ENCODE assay signal across 10 cellular contexts in genomic region chr14:22567437-22567836, GRCh38. TPM values are rescaled to one million over a fixed set of nuclear protein-coding genes. Genes with fewer than 3 reads are reported as not detected.
DNase-seq lines count a peak whose midpoint lies in the region; ATAC-seq and TF ChIP-seq lines count a peak whose summit lies in the region.
"Had no signal": no experiment of that assay in that cellular context is flagged by ENCODE, and none has a peak within 500 bp of the region (broad histone marks: within the 10 kb centered on the region; RNA-seq: fewer than 3 reads in every experiment).

No MANE protein-coding gene starts in this region.

- H3K4me3 Mint-ChIP-seq in T-helper 1 cell treated with Interleukin-12 subunit alpha and Interleukin-12 subunit beta and Interleukin-4 antibody, amounts not matched to agents 30 μg/mL and 1 μg/mL, for 36 hours: peak overlapping the region; percentile 67
- peak overlapping the region; percentile 34 for H3K4me3 Mint-ChIP-seq in memory B cell

- H3K27me3 ChIP-seq in left ventricle myocardium inferior (ENCODE audit: low read depth) (no peaks in the 10 kb centered on the region), heart right ventricle (no peaks in the 10 kb centered on the region), vagina (no peaks in the 10 kb centered on the region)

- H3K27ac ChIP-seq in left ventricle myocardium inferior (replicated peaks) (peak overlapping the region; percentile 4), heart right ventricle (peak overlapping the region in 1 of 10 donors; percentile 91), vagina (peak overlapping the region; percentile 36)

- intact Hi-C loops in left ventricle myocardium inferior (cut with micrococcal nuclease) (loop anchor here (10.0 kb wide), 1 partner anchor 287 kb away; no protein-coding TSS in a partner anchor), heart right ventricle (cut with DNase I) (loop anchor here in 2 of 10 donors (5.0 to 10.0 kb wide), 5 partner anchors 85 to 417 kb away; partner anchors contain the start of genes AJUBA (in 1 of the 2), OXA1L (in 1 of the 2) and SLC7A7 (in 1 of the 2)), vagina (cut with DNase I) (loop anchor here (10.0 kb wide), 1 partner anchor 147 kb away; no protein-coding TSS in a partner anchor)

- peak overlapping the region; percentile 76 for H3K27ac Mint-ChIP-seq in T-helper 1 cell treated with Interleukin-12 subunit alpha and Interleukin-12 subunit beta and Interleukin-4 antibody, amounts not matched to agents 30 μg/mL and 1 μg/mL, for 36 hours
- peak overlapping the region; percentile 60 for H3K27ac Mint-ChIP-seq in memory B cell

- H3K4me3 ChIP-seq in left ventricle myocardium inferior (no peak overlapping the region), heart right ventricle (no peak overlapping the region), vagina (no peak overlapping the region)

- H3K27me3 Mint-ChIP-seq in T-helper 1 cell treated with Interleukin-12 subunit alpha and Interleukin-12 subunit beta and Interleukin-4 antibody, amounts not matched to agents 30 μg/mL and 1 μg/mL, for 36 hours (ENCODE audit: low read depth): no peaks in the 10 kb centered on the region
- H3K27me3 Mint-ChIP-seq in memory B cell: no peaks in the 10 kb centered on the region

- H3K4me1 ChIP-seq in left ventricle myocardium inferior (peaks cover 45% of the 10 kb centered on the region), heart right ventricle (peaks cover 0 to 79% (median 15%) of the 10 kb centered on the region in 9 donors), vagina (peaks cover 53% of the 10 kb centered on the region)

- H3K36me3 ChIP-seq in left ventricle myocardium inferior: peaks cover 49% of the 10 kb centered on the region
- H3K36me3 ChIP-seq in heart right ventricle: peaks cover 0 to 94% (median 14%) of the 10 kb centered on the region in 9 donors
- peaks cover 0 to 19% of the 10 kb centered on the region in 2 donors for H3K36me3 ChIP-seq in vagina

- peaks cover 71% of the 10 kb centered on the region for H3K4me1 Mint-ChIP-seq in T-helper 1 cell treated with Interleukin-12 subunit alpha and Interleukin-12 subunit beta and Interleukin-4 antibody, amounts not matched to agents 30 μg/mL and 1 μg/mL, for 36 hours (ENCODE audit: low read depth)
- peaks cover 49% of the 10 kb centered on the region for H3K4me1 Mint-ChIP-seq in memory B cell

- no peak for TF ChIP-seq POLR2A in vagina (IDR thresholded peaks at IDR 0.05)

- H3K9me3 Mint-ChIP-seq in T-helper 1 cell treated with Interleukin-12 subunit alpha and Interleukin-12 subunit beta and Interleukin-4 antibody, amounts not matched to agents 30 μg/mL and 1 μg/mL, for 36 hours: no peaks in the 10 kb centered on the region
- H3K9me3 Mint-ChIP-seq in memory B cell: no peaks in the 10 kb centered on the region

- DNase-seq in left ventricle myocardium inferior (no peak), heart right ventricle (no peak), memory B cell (ENCODE audit: low spot score in 2 of 2) (no peak), vagina (ENCODE audit: extremely low spot score in 2 of 2) (no peak), kidney tubule cell (ENCODE audit: low spot score) (no peak), H4 (ENCODE audit: low spot score) (no peak)
- DNase-seq: NCI-H1048, NCI-H774 had no signal

- H3K9me3 ChIP-seq in left ventricle myocardium inferior (replicated peaks) (no peaks in the 10 kb centered on the region), heart right ventricle (no peaks in the 10 kb centered on the region), vagina (no peaks in the 10 kb centered on the region)

- ATAC-seq in heart right ventricle: no peak
- no peak for ATAC-seq in memory B cell (ENCODE audit: low read depth)
- no peak for ATAC-seq in GM19397 (IDR thresholded peaks at IDR 0.05; ENCODE audit: unreplicated experiment)

- H3K36me3 Mint-ChIP-seq in T-helper 1 cell treated with Interleukin-12 subunit alpha and Interleukin-12 subunit beta and Interleukin-4 antibody, amounts not matched to agents 30 μg/mL and 1 μg/mL, for 36 hours (ENCODE audit: low read depth): peaks cover 33% of the 10 kb centered on the region
- peaks cover 12% of the 10 kb centered on the region for H3K36me3 Mint-ChIP-seq in memory B cell

- WGBS in heart right ventricle, 2 donors: 92 to 98% methylated on average over 1 of the region's 1 CpG

- TF ChIP-seq CTCF in left ventricle myocardium inferior (IDR thresholded peaks at IDR 0.05; ENCODE audit: borderline replicate concordance) (no peak), heart right ventricle (IDR thresholded peaks at IDR 0.05) (no peak), vagina (IDR thresholded peaks at IDR 0.05) (no peak)

RNA-seq across cellular contexts. Expression of gene DAD1, which starts 21.6 kb away (rescaled TPM):
- total RNA-seq in left ventricle myocardium inferior (118 TPM), heart right ventricle (100 to 1,000 TPM; 115 to 182 (median 136) TPM), vagina (145 TPM)
- 100 to 1,000 TPM in 1 of 2 donors, 10 to 100 TPM in 1; 82.4 to 420 TPM for polyA plus RNA-seq in heart right ventricle
- 585 and 634 TPM in 2 replicates for total RNA-seq in H4 (2014; rRNA removed; shearing (Covaris generic))

RNA-seq across cellular contexts. Expression of gene ABHD4, which starts 30.7 kb away (rescaled TPM):
- total RNA-seq in left ventricle myocardium inferior (23.2 TPM), heart right ventricle (10 to 100 TPM; 14.9 to 35.7 (median 22.7) TPM), vagina (31.9 TPM)
- polyA plus RNA-seq in heart right ventricle: 10 to 100 TPM; 13.7 to 15.1 TPM
- 31.9 and 34.2 TPM in 2 replicates for total RNA-seq in H4 (2014; rRNA removed; shearing (Covaris generic))
